ENCODE assay signal across 9 cellular contexts in the genomic region with DNA sequence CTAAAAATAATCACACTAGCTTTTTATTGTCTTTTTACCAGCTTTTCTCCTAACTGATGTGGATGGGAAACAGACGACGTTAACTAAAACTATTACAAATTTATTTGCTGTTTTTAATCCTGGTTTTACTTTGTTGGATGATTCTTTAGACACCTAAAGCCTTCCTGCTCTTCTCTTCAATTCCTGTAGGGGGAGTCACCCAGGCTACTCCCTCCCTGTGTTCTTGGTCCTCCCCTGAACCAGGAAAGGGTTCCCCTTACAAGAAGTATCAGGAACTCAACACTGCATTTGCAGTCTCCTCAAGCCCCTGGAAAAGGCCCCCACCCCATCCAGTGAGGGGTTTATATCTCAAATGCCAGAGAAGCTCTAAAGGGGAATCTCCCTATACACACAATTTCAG.
DNase-seq lines count a peak whose midpoint lies in the region; TF ChIP-seq lines count a peak whose summit lies in the region.
"Had no signal": no experiment of that assay in that cellular context is flagged by ENCODE, and none has a peak within 500 bp of the region (broad histone marks: within the 10 kb centered on the region; RNA-seq: fewer than 3 reads in every experiment).

No MANE protein-coding gene starts in this region.

- H3K4me3 ChIP-seq in GM12864 (ENCODE audit: low read depth, low read length): no peak overlapping the region
- H3K4me3 ChIP-seq in LNCaP clone FGC (ENCODE audit: low read depth, low read length): no peak overlapping the region
- no peak overlapping the region for H3K4me3 ChIP-seq in cardiac fibroblast (replicated peaks in 1 of 2; ENCODE audit: low read depth in 2 of 2, low read length in 2 of 2)
- H3K4me3 ChIP-seq: SK-N-MC had no signal

- peak; percentile 69 for TF ChIP-seq CTCF in GM12864 (IDR thresholded peaks at IDR 0.05; ENCODE audit: low read depth, low read length, missing control alignments)
- TF ChIP-seq CTCF in LNCaP clone FGC (IDR thresholded peaks at IDR 0.05; ENCODE audit: control insufficient read depth, extremely low read depth, insufficient read depth): peak; percentile 17; the same call in 1 of the 2 replicates
- peak; percentile 73 for TF ChIP-seq CTCF in cardiac fibroblast (IDR thresholded peaks at IDR 0.05; ENCODE audit: low read depth, low read length)
- peak in 2 of 3 experiments; percentile 18 to 34 for TF ChIP-seq CTCF in nephron (IDR thresholded peaks at IDR 0.05; ENCODE audit: unreplicated experiment in 3 of 3)

- peaks cover 11% of the 10 kb centered on the region for H3K27me3 Mint-ChIP-seq in nephron (ENCODE audit: low read depth)

- peaks cover 12% of the 10 kb centered on the region for H3K9me3 Mint-ChIP-seq in nephron

- H3K27ac Mint-ChIP-seq in nephron: no peak overlapping the region
- H3K27ac Mint-ChIP-seq: activated naive CD4-positive, alpha-beta T cell treated with anti-CD3 and anti-CD28 coated beads, Interleukin-2, amount 50 U/mL, for 72 hours had no signal

- H3K4me3 Mint-ChIP-seq in nephron: no peak overlapping the region

- H3K36me3 Mint-ChIP-seq in nephron (ENCODE audit: low read depth): no peaks in the 10 kb centered on the region

- DNase-seq in GM12864 (ENCODE audit: low read depth): no peak
- DNase-seq in LNCaP clone FGC (ENCODE audit: low read depth): no peak
- DNase-seq in cardiac fibroblast (ENCODE audit: low read depth in 2 of 2): peak; percentile 20 to 26
- DNase-seq in NCI-H2196 (lab: John Stamatoyannopoulos, UW; ENCODE audit: unreplicated experiment): no peak
- no peak for DNase-seq in stimulated activated CD4-positive, alpha-beta T cell treated with anti-CD3 and anti-CD28 coated beads, Interleukin-15, amount 100 ng/mL, for 24 hours
- DNase-seq in NCI-H2227 (lab: John Stamatoyannopoulos, UW; ENCODE audit: unreplicated experiment): no peak

- no peaks in the 10 kb centered on the region for H3K4me1 Mint-ChIP-seq in nephron

Comparison
In these comparisons a context has a peak if more than half of its experiments do, and no peak if none do; other contexts are left out.
1. DNase-seq: peak in cardiac fibroblast (2 of 2); none in GM12864 (single experiment), LNCaP clone FGC (single experiment), NCI-H2196 (single experiment), stimulated activated CD4-positive, alpha-beta T cell treated with anti-CD3 and anti-CD28 coated beads, Interleukin-15, amount 100 ng/mL, for 24 hours (single experiment) and NCI-H2227 (single experiment).
2. CTCF ChIP-seq: peak in every context shown above with its lines; median percentile 73 in cardiac fibroblast; 69 in GM12864; 26 in nephron; 17 in LNCaP clone FGC.